Comparison of ENCODE assay signal across 22 cellular contexts in genomic region chr1:30681782-30682181, GRCh38. TPM values are rescaled to one million over a fixed set of nuclear protein-coding genes. Genes with fewer than 3 reads are reported as not detected.
DNase-seq lines count a peak whose midpoint lies in the region; ATAC-seq and TF ChIP-seq lines count a peak whose summit lies in the region.
"Had no signal": no experiment of that assay in that cellular context is flagged by ENCODE, and none has a peak within 500 bp of the region (broad histone marks: within the 10 kb centered on the region; RNA-seq: fewer than 3 reads in every experiment).

No MANE protein-coding gene starts in this region.

- peak; percentile 36 for DNase-seq in LHCN-M2 (ENCODE audit: low read depth)
- DNase-seq in RWPE2 (ENCODE audit: low spot score), result peak; percentile 9
- DNase-seq in fibroblast of mammary gland (ENCODE audit: low read depth), result peak; percentile 20
- DNase-seq in smooth muscle cell of the brain vasculature (ENCODE audit: low read depth, low spot score), result peak; percentile 40
- DNase-seq in ureter (ENCODE audit: low spot score), result no peak
- DNase-seq in AG08395 (ENCODE audit: low spot score), result no peak
- DNase-seq in GF-D8 (lab: John Stamatoyannopoulos, UW), result no peak
- DNase-seq: CD4-positive, alpha-beta T cell; COR-L47; DND-41; GOT3; HCEC 1CT; KBM-7; NCI-H1105 treated with DMSO at 0.1 percent for 48 hours; NCI-H2081 treated with DMSO at 0.1 percent for 48 hours; NCI-H69; NK-92 treated with Interleukin-12 subunit alpha and Interleukin-12 subunit beta, amount 100 ng/mL, for 24 hours had no signal

- no peak for ATAC-seq in RWPE2 (ENCODE audit: low read depth)
- ATAC-seq: Panc1, SK-N-SH treated with all-trans-retinoic acid at 6 μM for 48 hours had no signal

- H3K27me3 ChIP-seq in RWPE2 (ENCODE audit: insufficient read depth, poor library complexity, severe bottlenecking), result peaks cover 6% of the 10 kb centered on the region

- H3K27ac ChIP-seq in RWPE2 (ENCODE audit: poor library complexity, severe bottlenecking), result no peak overlapping the region
- H3K27ac ChIP-seq: BLaER1 had no signal

- H3K4me3 ChIP-seq in RWPE2 (ENCODE audit: severe bottlenecking) (no peak overlapping the region), fibroblast of mammary gland (ENCODE audit: control insufficient read depth, low read depth, low read length) (no peak overlapping the region)
- H3K4me3 ChIP-seq: BLaER1 had no signal

- H3K4me1 ChIP-seq in RWPE2 (ENCODE audit: insufficient read depth, poor library complexity, severe bottlenecking), result peaks cover 5% of the 10 kb centered on the region

- no peaks in the 10 kb centered on the region for H3K36me3 ChIP-seq in RWPE2 (ENCODE audit: low read depth)
- H3K36me3 ChIP-seq: BLaER1 had no signal

- H3K9me3 ChIP-seq in RWPE2 (ENCODE audit: severe bottlenecking), result no peaks in the 10 kb centered on the region

- no peak for TF ChIP-seq CTCF in RWPE2 (IDR thresholded peaks at IDR 0.05; ENCODE audit: poor library complexity, severe bottlenecking)
- TF ChIP-seq CTCF in fibroblast of mammary gland (conservative IDR thresholded peaks at IDR 0.05; ENCODE audit: control insufficient read depth, insufficient read depth, low read depth, low read length), result no peak

RNA-seq across cellular contexts. Expression of gene MATN1, which starts 41.6 kb away (rescaled TPM):
- total RNA-seq in LHCN-M2 (2014; rRNA removed), result 0.06 and 0.32 TPM in 2 replicates
- 0.05 TPM for polyA plus RNA-seq in LHCN-M2 (2012)
- total RNA-seq in ureter, result not detected
- total RNA-seq: A673, HT1080 had no signal

Comparison
In these comparisons a context has a peak if more than half of its experiments do, and no peak if none do; other contexts are left out.
1. DNase-seq: peak in LHCN-M2 (single experiment), RWPE2 (single experiment), fibroblast of mammary gland (single experiment) and smooth muscle cell of the brain vasculature (single experiment); none in ureter (single experiment), AG08395 (single experiment) and GF-D8 (single experiment).